Comparison of ENCODE assay signal across 2 cellular contexts in genomic region chr18:26756556-26756955, GRCh38.
TF ChIP-seq lines count a peak whose summit lies in the region.

No MANE protein-coding gene starts in this region.

TF ChIP-seq in SK-N-SH, 30 proteins besides CTCF, POLR2A, EP300 and RAD21 (continued from another document):
- TF ChIP-seq GATA2 (CRISPR knock-in tag; IDR thresholded peaks at IDR 0.05) (no peak), RFX5 (IDR thresholded peaks at IDR 0.05; ENCODE audit: low read length) (no peak), GABPA (IDR thresholded peaks at IDR 0.05; ENCODE audit: low read depth) (no peak), IRF3 (IDR thresholded peaks at IDR 0.05; ENCODE audit: low read depth, low read length) (no peak)

TF ChIP-seq in SK-N-SH treated with all-trans-retinoic acid at 6 μM for 48 hours, 23 proteins besides CTCF, POLR2A, EP300 and RAD21 (continued from another document):
- no peak for TF ChIP-seq CSRNP3 (CRISPR knock-in tag; IDR thresholded peaks at IDR 0.05)
- no peak for TF ChIP-seq CREB5 (CRISPR knock-in tag; IDR thresholded peaks at IDR 0.05; ENCODE audit: low read depth)
- no peak for TF ChIP-seq ZFP3 (CRISPR knock-in tag; IDR thresholded peaks at IDR 0.05)
- TF ChIP-seq BACH2 (CRISPR knock-in tag; IDR thresholded peaks at IDR 0.05; ENCODE audit: borderline replicate concordance), result no peak
- TF ChIP-seq TSHZ2 (CRISPR knock-in tag; IDR thresholded peaks at IDR 0.05), result no peak
- no peak for TF ChIP-seq ZC3H10 (CRISPR knock-in tag; IDR thresholded peaks at IDR 0.05)
